In genomic region chr5:67201897-67202549, GRCh38 we compare ENCODE assay signal across 19 cellular contexts. TPM values are rescaled to one million over a fixed set of nuclear protein-coding genes. Genes with fewer than 3 reads are reported as not detected.
A peak's percentile ranks its signal among the peaks of the same experiment; 100 is the strongest.
DNase-seq lines count a peak whose midpoint lies in the region; ATAC-seq and TF ChIP-seq lines count a peak whose summit lies in the region.
"Had no signal": no experiment of that assay in that cellular context is flagged by ENCODE, and none has a peak within 500 bp of the region (broad histone marks: within the 10 kb centered on the region; RNA-seq: fewer than 3 reads in every experiment).

No MANE protein-coding gene starts in this region.

- H3K27ac ChIP-seq in CD4-positive, alpha-beta memory T cell (ENCODE audit: low read depth, low read length), result no peak overlapping the region
- H3K27ac ChIP-seq: pancreas, thyroid gland had no signal

- H3K9me3 Mint-ChIP-seq in CD4-positive, alpha-beta memory T cell, result peaks cover 0 to 25% (median 11%) of the 10 kb centered on the region in 8 donors
- H3K9me3 Mint-ChIP-seq in activated naive CD8-positive, alpha-beta T cell (ENCODE audit: low read depth), result no peaks in the 10 kb centered on the region
- peaks cover 14% of the 10 kb centered on the region for H3K9me3 Mint-ChIP-seq in nephron progenitor cell

- POLR2A ChIA-PET in CD4-positive, alpha-beta memory T cell (lab: Charles Lee; ENCODE audit: partially characterized antibody), result interaction anchor here (1.1 to 17.3 kb wide), 6 partner anchors 11 to 39 kb away, joined by 3 to 703 read pairs (median 8); no protein-coding TSS in a partner anchor

- H3K4me1 ChIP-seq in CD4-positive, alpha-beta memory T cell (ENCODE audit: insufficient read depth, low read length), result peaks cover 77% of the 10 kb centered on the region

- peak overlapping the region in 2 of 8 donors; percentile 17 to 51 for H3K4me3 Mint-ChIP-seq in CD4-positive, alpha-beta memory T cell
- no peak overlapping the region for H3K4me3 Mint-ChIP-seq in activated naive CD8-positive, alpha-beta T cell
- no peak overlapping the region for H3K4me3 Mint-ChIP-seq in nephron progenitor cell

- H3K4me1 Mint-ChIP-seq in CD4-positive, alpha-beta memory T cell, result peaks cover 55 to 94% (median 73%) of the 10 kb centered on the region in 4 donors
- peaks cover 85% of the 10 kb centered on the region for H3K4me1 Mint-ChIP-seq in activated naive CD8-positive, alpha-beta T cell (ENCODE audit: low read depth)
- H3K4me1 Mint-ChIP-seq in nephron progenitor cell, result peaks cover 36% of the 10 kb centered on the region

- no peak for DNase-seq in CD4-positive, alpha-beta memory T cell
- DNase-seq in GM20000 (ENCODE audit: low spot score), result no peak
- no peak for DNase-seq in HCEC 1CT
- DNase-seq in nephron progenitor cell, result no peak
- DNase-seq in globus pallidus (ENCODE audit: low spot score), result no peak
- DNase-seq: erythroblast; left ventricle myocardium superior; NCI-H1092; NCI-H524 treated with DMSO at 0.1 percent for 48 hours; pancreas; SK-N-SH; stimulated activated CD4-positive, alpha-beta T cell treated with anti-CD3 and anti-CD28 coated beads, Interleukin-4, amount 100 ng/mL, for 24 hours; stimulated activated CD8-positive, alpha-beta memory T cell treated with anti-CD3 and anti-CD28 coated beads, Interleukin-4, amount 100 ng/mL, for 48 hours; thyroid gland had no signal

- H3K36me3 ChIP-seq in CD4-positive, alpha-beta memory T cell (ENCODE audit: insufficient read depth, low read length), result no peaks in the 10 kb centered on the region
- H3K36me3 ChIP-seq: pancreas, thyroid gland had no signal

- H3K9me3 ChIP-seq in CD4-positive, alpha-beta memory T cell (ENCODE audit: control insufficient read depth in 1 of 2, low read length in 2 of 2), result peaks cover 0 to 5% of the 10 kb centered on the region in 2 donors
- H3K9me3 ChIP-seq: pancreas, SK-N-SH, thyroid gland had no signal

- CTCF ChIA-PET in CD4-positive, alpha-beta memory T cell (lab: Charles Lee; ENCODE audit: partially characterized antibody), result interaction anchor here (0.7 to 29.6 kb wide), 3 partner anchors 13 to 39 kb away, joined by 3 to 851 read pairs (median 3); no protein-coding TSS in a partner anchor

- H3K36me3 Mint-ChIP-seq in CD4-positive, alpha-beta memory T cell, result peaks cover 3 to 8% of the 10 kb centered on the region in 2 donors
- H3K36me3 Mint-ChIP-seq in activated naive CD8-positive, alpha-beta T cell, result no peaks in the 10 kb centered on the region
- H3K36me3 Mint-ChIP-seq in nephron progenitor cell (ENCODE audit: low read depth), result peaks cover 7% of the 10 kb centered on the region

- ATAC-seq in GM18511 (IDR thresholded peaks at IDR 0.05; ENCODE audit: unreplicated experiment) (peak; percentile 17), HG03066 (IDR thresholded peaks at IDR 0.05; ENCODE audit: low read depth, unreplicated experiment) (peak; percentile 13)
- ATAC-seq: K562, left ventricle myocardium superior, Panc1 had no signal

- TF ChIP-seq CTCF in GM20000 (IDR thresholded peaks at IDR 0.05; ENCODE audit: extremely low read depth, missing control alignments), result no peak
- no peak for TF ChIP-seq CTCF in nephron progenitor cell (IDR thresholded peaks at IDR 0.05)

- intact Hi-C loops in CD4-positive, alpha-beta memory T cell (cut with micrococcal nuclease), result no loop called here

- no peaks in the 10 kb centered on the region for H3K27me3 Mint-ChIP-seq in CD4-positive, alpha-beta memory T cell
- H3K27me3 Mint-ChIP-seq in activated naive CD8-positive, alpha-beta T cell, result no peaks in the 10 kb centered on the region
- H3K27me3 Mint-ChIP-seq in nephron progenitor cell (ENCODE audit: low read depth, poor library complexity), result peaks cover 5% of the 10 kb centered on the region

- H3K4me3 ChIP-seq in CD4-positive, alpha-beta memory T cell (ENCODE audit: low read length in 2 of 2), result no peak overlapping the region
- H3K4me3 ChIP-seq: K562, pancreas, thyroid gland had no signal

- H3K27me3 ChIP-seq in CD4-positive, alpha-beta memory T cell (ENCODE audit: insufficient read depth, low read length), result no peaks in the 10 kb centered on the region
- H3K27me3 ChIP-seq: pancreas, thyroid gland had no signal

- peak overlapping the region; percentile 10 to 86 (median 69) for H3K27ac Mint-ChIP-seq in CD4-positive, alpha-beta memory T cell
- H3K27ac Mint-ChIP-seq in activated naive CD8-positive, alpha-beta T cell, result peak overlapping the region; percentile 34
- no peak overlapping the region for H3K27ac Mint-ChIP-seq in nephron progenitor cell

RNA-seq across cellular contexts. Expression of gene CD180, which starts 5.4 kb away (rescaled TPM):
- under 1 TPM; 0.50 to 0.52 TPM for total RNA-seq in CD4-positive, alpha-beta memory T cell
- under 1 TPM in 1 of 2 donors, not detected in 1; 0.25 TPM for polyA plus RNA-seq in CD4-positive, alpha-beta memory T cell
